Comparison of ENCODE assay signal across 24 cellular contexts in genomic region chr12:44148936-44149335, GRCh38.
"Had no signal": no experiment of that assay in that cellular context is flagged by ENCODE, and none has a peak within 500 bp of the region (broad histone marks: within the 10 kb centered on the region; RNA-seq: fewer than 3 reads in every experiment).

No MANE protein-coding gene starts in this region.

- H3K9me3 ChIP-seq: SJSA1, SK-N-SH had no signal

- FAIRE-seq: HTR-8/SVneo, RCC 7860 had no signal

- H3K4me2 ChIP-seq: SK-N-SH had no signal

- H3K4me3 ChIP-seq: SJSA1 had no signal

- H3K9ac ChIP-seq: SK-N-SH had no signal

- H3K27ac ChIP-seq: HL-60, SJSA1 had no signal

- DNase-seq: KBM-7, MV-4-11, NCI-H1048, NCI-H1105, NCI-H1417, NCI-H1436 treated with DMSO at 0.1 percent for 48 hours, NCI-H1694, NCI-H187 treated with DMSO at 0.1 percent for 48 hours, NCI-H2029 treated with DMSO at 0.1 percent for 48 hours, NCI-H2171, NCI-H226, NCI-H446, NCI-H510A, NCI-H524 treated with DMSO at 0.1 percent for 48 hours, NCI-H69, NCI-H774, Right ventricle myocardium superior, RPMI8226, SIG-M5, SK-N-SH had no signal

- H3K27me3 ChIP-seq: SJSA1 had no signal

- H3K4me1 ChIP-seq: SJSA1 had no signal

- H3K36me3 ChIP-seq: SJSA1 had no signal
